In the genomic region with DNA sequence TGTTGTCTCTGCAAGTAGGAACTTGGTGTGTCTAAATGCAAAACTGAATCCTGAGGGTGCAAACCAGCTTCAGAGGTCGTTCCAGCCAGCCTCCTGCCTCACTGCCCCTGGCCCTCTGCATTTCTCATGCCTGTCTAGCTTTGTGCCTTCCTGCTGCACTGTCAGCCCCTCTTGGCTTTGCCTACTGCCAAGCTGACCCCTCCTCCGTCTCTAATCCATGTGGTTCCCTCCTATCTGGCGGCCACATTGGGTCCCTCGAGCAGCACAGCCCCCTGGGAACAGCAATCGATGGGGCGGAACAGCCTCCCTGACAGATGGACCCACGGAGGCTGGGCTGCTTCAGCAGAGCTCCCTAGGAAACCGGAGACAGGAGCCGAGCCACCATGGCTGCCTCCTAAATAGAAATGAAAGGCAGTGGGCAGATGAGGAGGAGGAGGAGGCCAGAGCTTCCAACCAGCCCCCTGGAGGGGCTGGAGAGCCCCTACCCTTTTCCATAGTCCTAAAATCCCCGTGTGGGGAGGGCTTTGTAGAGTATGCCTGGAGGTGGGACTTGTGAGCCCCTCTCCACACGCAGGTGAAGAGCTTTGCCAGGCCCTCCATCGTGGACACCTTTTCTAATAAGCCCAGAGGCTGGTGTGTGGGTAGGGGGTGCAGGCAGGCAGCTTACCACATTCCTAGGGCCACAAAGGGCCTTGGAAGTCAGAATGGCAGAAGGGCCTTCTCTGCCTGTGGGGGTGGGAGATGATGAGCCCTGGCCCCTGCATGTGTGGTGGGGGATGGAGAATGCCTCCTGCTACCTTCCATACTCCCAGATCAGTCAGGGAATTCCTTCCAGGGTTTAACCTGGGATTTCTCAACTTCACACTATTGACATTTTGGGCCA, we compare ENCODE assay signal across 8 cellular contexts. TPM values are rescaled to one million over a fixed set of nuclear protein-coding genes. Genes with fewer than 3 reads are reported as not detected.
DNase-seq lines count a peak whose midpoint lies in the region; ATAC-seq and TF ChIP-seq lines count a peak whose summit lies in the region.
"Had no signal": no experiment of that assay in that cellular context is flagged by ENCODE, and none has a peak within 500 bp of the region (broad histone marks: within the 10 kb centered on the region; RNA-seq: fewer than 3 reads in every experiment).

No MANE protein-coding gene starts in this region.

- H3K27me3 ChIP-seq in HCT116 (ENCODE audit: insufficient read depth, low read length) = no peaks in the 10 kb centered on the region
- no peaks in the 10 kb centered on the region for H3K27me3 ChIP-seq in PC-3 (ENCODE audit: low read length)
- H3K27me3 ChIP-seq in right atrium auricular region = no peaks in the 10 kb centered on the region

- POLR2A ChIA-PET in HCT116 (lab: Charles Lee) = interaction anchor here (2.0 to 4.1 kb wide), 2 partner anchors 10 to 22 kb away, joined by 11 to 62 read pairs; a partner anchor contains a TSS
- POLR2A ChIA-PET in PC-3 (lab: Charles Lee; ENCODE audit: unreplicated experiment) = interaction anchor here (0.6 kb wide), 1 partner anchor 173 kb away, joined by 3 read pairs; no protein-coding TSS in a partner anchor

- DNase-seq in HCT116 (ENCODE audit: low read depth, low spot score) (no peak), PC-3 (no peak), right atrium auricular region (ENCODE audit: low spot score) (peak; percentile 55), T-helper 2 cell (no peak), SHP77 treated with DMSO at 0.1 percent for 48 hours (lab: John Stamatoyannopoulos, UW) (no peak)
- no peak for DNase-seq in activated CD4-positive, alpha-beta T cell treated with anti-CD3 and anti-CD28 coated beads, Interleukin-2, amount 50 U/mL, for 48 hours
- DNase-seq: stimulated activated CD4-positive, alpha-beta T cell treated with anti-CD3 and anti-CD28 coated beads, Interleukin-2, amount 100 ng/mL, for 48 hours had no signal

- H3K36me3 ChIP-seq in HCT116 (ENCODE audit: control insufficient read depth in 1 of 2, insufficient read depth in 2 of 2, low read length in 2 of 2) (no peaks in the 10 kb centered on the region), PC-3 (ENCODE audit: low read depth, low read length) (no peaks in the 10 kb centered on the region), right atrium auricular region (no peaks in the 10 kb centered on the region)

- no peak overlapping the region for H3K4me3 ChIP-seq in HCT116 (replicated peaks in 1 of 2; ENCODE audit: low read depth in 1 of 2, low read length in 2 of 2)
- H3K4me3 ChIP-seq in PC-3 (ENCODE audit: low read length) = no peak overlapping the region
- H3K4me3 ChIP-seq in right atrium auricular region = no peak overlapping the region
- no peak overlapping the region for H3K4me3 ChIP-seq in skin epidermis

- TF ChIP-seq RAD21 in HCT116 (IDR thresholded peaks at IDR 0.05; ENCODE audit: low read depth) = no peak

- no peaks in the 10 kb centered on the region for H3F3A ChIP-seq in PC-3 (ENCODE audit: low read length, unreplicated experiment)

- H4K20me1 ChIP-seq in HCT116 (ENCODE audit: insufficient read depth) (no peaks in the 10 kb centered on the region), PC-3 (ENCODE audit: low read length) (no peaks in the 10 kb centered on the region)

- H3K4me2 ChIP-seq in HCT116 (ENCODE audit: low read length) = peak overlapping the region; percentile 82
- peak overlapping the region; percentile 88 for H3K4me2 ChIP-seq in PC-3 (ENCODE audit: low read length)

- TF ChIP-seq CTCF in HCT116 (IDR thresholded peaks at IDR 0.05 in 2 of 3, conservative IDR thresholded peaks at IDR 0.05 in 1 of 3; ENCODE audit: borderline replicate concordance in 1 of 3, insufficient read depth in 1 of 3, low read depth in 2 of 3, low read length in 2 of 3) = no peak
- no peak for TF ChIP-seq CTCF in PC-3 (conservative IDR thresholded peaks at IDR 0.05; ENCODE audit: low read depth, low read length)
- TF ChIP-seq CTCF in right atrium auricular region (IDR thresholded peaks at IDR 0.05) = no peak

- no peaks in the 10 kb centered on the region for H3K79me2 ChIP-seq in HCT116 (ENCODE audit: insufficient read depth, low read length)
- H3K79me2 ChIP-seq in PC-3 (ENCODE audit: low read length) = no peaks in the 10 kb centered on the region

- H3K27ac ChIP-seq in HCT116 (ENCODE audit: low read depth, low read length) (peak overlapping the region; percentile 55; the same call in 1 of the 2 replicates), PC-3 (ENCODE audit: low read length) (peak overlapping the region; percentile 83), right atrium auricular region (peak overlapping the region; percentile 93 to 95), skin epidermis (peak overlapping the region in 18 of 21 experiments; percentile 66 to 92 (median 86))

- RAD21 ChIA-PET in HCT116 (lab: Charles Lee; ENCODE audit: low non-redundant PET in 1 of 2, low total read pairs in 2 of 2, uncharacterized antibody in 2 of 2, unreplicated experiment in 2 of 2) = interaction anchor here (0.6 to 3.5 kb wide), 3 partner anchors 9 to 40 kb away, joined by 3 to 31 read pairs (median 16); a partner anchor contains a TSS

- TF ChIP-seq POLR2A in HCT116 (IDR thresholded peaks at IDR 0.05; ENCODE audit: borderline replicate concordance, extremely low read depth, insufficient read depth, insufficient read length) = no peak

- no peaks in the 10 kb centered on the region for H3K9me3 ChIP-seq in HCT116 (ENCODE audit: control insufficient read depth in 1 of 2, insufficient read depth in 1 of 2, low read depth in 1 of 2, low read length in 2 of 2)
- H3K9me3 ChIP-seq in PC-3 (ENCODE audit: low read length) = no peaks in the 10 kb centered on the region
- H3K9me3 ChIP-seq in right atrium auricular region = no peaks in the 10 kb centered on the region

- H3K9me2 ChIP-seq in HCT116 (ENCODE audit: insufficient read depth) (no peaks in the 10 kb centered on the region), PC-3 (replicated peaks; ENCODE audit: low read length) (no peaks in the 10 kb centered on the region)

- H2AFZ ChIP-seq in HCT116 (ENCODE audit: low read depth, low read length, poor library complexity, severe bottlenecking) = no peak overlapping the region
- peak overlapping the region; percentile 82; the same call in 1 of the 2 replicates for H2AFZ ChIP-seq in PC-3 (ENCODE audit: low read length)

- BruUV-seq in HCT116 (replicated peaks; lab: Mats Ljungman, UMichigan) (no TSS peak), PC-3 (replicated peaks; lab: Mats Ljungman, UMichigan) (no TSS peak)

- intact Hi-C loops in HCT116 (cut with micrococcal nuclease) (loop anchor here (1.0 to 10.0 kb wide), 2 partner anchors 9 to 206 kb away; a partner anchor contains a TSS), PC-3 (cut with micrococcal nuclease) (no loop called here)

- CTCF ChIA-PET in HCT116 (lab: Charles Lee) = interaction anchor here (2.0 to 6.5 kb wide), 2 partner anchors 9 to 51 kb away, joined by 8 to 56 read pairs; a partner anchor contains a TSS
- CTCF ChIA-PET in PC-3 (lab: Charles Lee) = interaction anchor here (1.3 kb wide), 1 partner anchor 9 kb away, joined by 3 read pairs; a partner anchor contains a TSS

- H3K9ac ChIP-seq in HCT116 (ENCODE audit: low read length) (peak overlapping the region; percentile 59; the same call in 1 of the 2 replicates), PC-3 (ENCODE audit: low read length) (no peak overlapping the region)

- ATAC-seq in HCT116 = no peak
- no peak for ATAC-seq in PC-3

- H3K4me1 ChIP-seq in HCT116 (ENCODE audit: control insufficient read depth in 1 of 2, insufficient read depth in 2 of 2, low read length in 2 of 2) (peaks cover 71 to 92% of the 10 kb centered on the region in 2 experiments), PC-3 (ENCODE audit: insufficient read depth, low read length) (peaks cover 54% of the 10 kb centered on the region), right atrium auricular region (peaks cover 0 to 59% of the 10 kb centered on the region in 2 donors)

TF ChIP-seq in HCT116, 20 proteins besides CTCF, POLR2A, EP300 and RAD21 (continues in another document):
- no peak for TF ChIP-seq POLR2AphosphoS5 (IDR thresholded peaks at IDR 0.05; ENCODE audit: low read depth, low read length)
- TF ChIP-seq, protein P1, sequence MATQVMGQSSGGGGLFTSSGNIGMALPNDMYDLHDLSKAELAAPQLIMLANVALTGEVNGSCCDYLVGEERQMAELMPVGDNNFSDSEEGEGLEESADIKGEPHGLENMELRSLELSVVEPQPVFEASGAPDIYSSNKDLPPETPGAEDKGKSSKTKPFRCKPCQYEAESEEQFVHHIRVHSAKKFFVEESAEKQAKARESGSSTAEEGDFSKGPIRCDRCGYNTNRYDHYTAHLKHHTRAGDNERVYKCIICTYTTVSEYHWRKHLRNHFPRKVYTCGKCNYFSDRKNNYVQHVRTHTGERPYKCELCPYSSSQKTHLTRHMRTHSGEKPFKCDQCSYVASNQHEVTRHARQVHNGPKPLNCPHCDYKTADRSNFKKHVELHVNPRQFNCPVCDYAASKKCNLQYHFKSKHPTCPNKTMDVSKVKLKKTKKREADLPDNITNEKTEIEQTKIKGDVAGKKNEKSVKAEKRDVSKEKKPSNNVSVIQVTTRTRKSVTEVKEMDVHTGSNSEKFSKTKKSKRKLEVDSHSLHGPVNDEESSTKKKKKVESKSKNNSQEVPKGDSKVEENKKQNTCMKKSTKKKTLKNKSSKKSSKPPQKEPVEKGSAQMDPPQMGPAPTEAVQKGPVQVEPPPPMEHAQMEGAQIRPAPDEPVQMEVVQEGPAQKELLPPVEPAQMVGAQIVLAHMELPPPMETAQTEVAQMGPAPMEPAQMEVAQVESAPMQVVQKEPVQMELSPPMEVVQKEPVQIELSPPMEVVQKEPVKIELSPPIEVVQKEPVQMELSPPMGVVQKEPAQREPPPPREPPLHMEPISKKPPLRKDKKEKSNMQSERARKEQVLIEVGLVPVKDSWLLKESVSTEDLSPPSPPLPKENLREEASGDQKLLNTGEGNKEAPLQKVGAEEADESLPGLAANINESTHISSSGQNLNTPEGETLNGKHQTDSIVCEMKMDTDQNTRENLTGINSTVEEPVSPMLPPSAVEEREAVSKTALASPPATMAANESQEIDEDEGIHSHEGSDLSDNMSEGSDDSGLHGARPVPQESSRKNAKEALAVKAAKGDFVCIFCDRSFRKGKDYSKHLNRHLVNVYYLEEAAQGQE (IDR thresholded peaks at IDR 0.05; ENCODE audit: low read depth) = no peak
- no peak for TF ChIP-seq ELF1 (IDR thresholded peaks at IDR 0.05; ENCODE audit: borderline replicate concordance, low read depth)
- no peak for TF ChIP-seq JUND (IDR thresholded peaks at IDR 0.05)
- TF ChIP-seq SIN3A (IDR thresholded peaks at IDR 0.05; ENCODE audit: low read depth) = no peak
- TF ChIP-seq CBX3 (IDR thresholded peaks at IDR 0.05; ENCODE audit: low read depth) = no peak
- no peak for TF ChIP-seq EZH2 (IDR thresholded peaks at IDR 0.05)
- no peak for TF ChIP-seq EZH2phosphoT487 (IDR thresholded peaks at IDR 0.05; ENCODE audit: borderline replicate concordance)
- TF ChIP-seq, protein P2, sequence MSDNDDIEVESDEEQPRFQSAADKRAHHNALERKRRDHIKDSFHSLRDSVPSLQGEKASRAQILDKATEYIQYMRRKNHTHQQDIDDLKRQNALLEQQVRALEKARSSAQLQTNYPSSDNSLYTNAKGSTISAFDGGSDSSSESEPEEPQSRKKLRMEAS (IDR thresholded peaks at IDR 0.05) = no peak

RNA-seq across cellular contexts. Expression of a gene that starts 9.2 kb away (rescaled TPM):
- 43.1 TPM for total RNA-seq in HCT116 (2021; ENCODE audit: unreplicated experiment)
- 34.4 and 46.2 TPM in 2 replicates for polyA plus RNA-seq in HCT116 (2012)
- total RNA-seq in PC-3 (2014; rRNA removed) = 31.1 and 42.4 TPM in 2 replicates
- 10 to 100 TPM; 57.9 to 59.5 TPM for total RNA-seq in right atrium auricular region
